In genomic region chr7:106679153-106679931, GRCh38 we compare ENCODE assay signal across 1 cellular context.
TF ChIP-seq lines count a peak whose summit lies in the region.

No MANE protein-coding gene starts in this region.

TF ChIP-seq in K562, 482 proteins besides CTCF, POLR2A, EP300 and RAD21 (continued from another document and continues in another):
- TF ChIP-seq ZBTB49 (CRISPR knock-in tag; IDR thresholded peaks at IDR 0.05; ENCODE audit: borderline replicate concordance) (no peak), SREBF1 (IDR thresholded peaks at IDR 0.05; ENCODE audit: borderline replicate concordance, low read depth, low read length) (no peak), ATF4 (CRISPR knock-in tag; IDR thresholded peaks at IDR 0.05) (no peak), ZNF780A (CRISPR knock-in tag; IDR thresholded peaks at IDR 0.05) (no peak), ZNF324 (CRISPR knock-in tag; IDR thresholded peaks at IDR 0.05) (no peak), HDAC6 (IDR thresholded peaks at IDR 0.05; ENCODE audit: low read depth, low read length) (no peak), ZBTB26 (CRISPR knock-in tag; IDR thresholded peaks at IDR 0.05) (no peak; the same call in 1 of the 2 replicates), KAT2B (IDR thresholded peaks at IDR 0.05; ENCODE audit: low read depth, low read length) (no peak), ZNF778 (CRISPR knock-in tag; IDR thresholded peaks at IDR 0.05) (no peak), MAFF (IDR thresholded peaks at IDR 0.05; ENCODE audit: low read length) (no peak; the same call in 1 of the 2 replicates), HDAC2 (IDR thresholded peaks at IDR 0.05) (peak; percentile 89), TAF7 (tag; IDR thresholded peaks at IDR 0.05) (no peak), MYNN (IDR thresholded peaks at IDR 0.05) (0 out of 2 replicates have a peak, but pooled peaks have one; percentile 19), MYNN (CRISPR knock-in tag; IDR thresholded peaks at IDR 0.05) (no peak), ILF3 (IDR thresholded peaks at IDR 0.05; ENCODE audit: borderline replicate concordance) (no peak), ZNF354B (CRISPR knock-in tag; IDR thresholded peaks at IDR 0.05) (no peak), ZNF165 (CRISPR knock-in tag; IDR thresholded peaks at IDR 0.05; ENCODE audit: borderline replicate concordance) (no peak), NELFE (IDR thresholded peaks at IDR 0.05; ENCODE audit: insufficient read depth, insufficient read length) (no peak), BHLHE40 (IDR thresholded peaks at IDR 0.05; ENCODE audit: low read length) (no peak), CBX2 (IDR thresholded peaks at IDR 0.05; ENCODE audit: insufficient read depth, low read length, poor library complexity, severe bottlenecking) (no peak), KHSRP (IDR thresholded peaks at IDR 0.05) (no peak), TCF15 (CRISPR knock-in tag; IDR thresholded peaks at IDR 0.05) (no peak), SRSF1 (IDR thresholded peaks at IDR 0.05; ENCODE audit: low read depth, low read length) (no peak), SAFB (IDR thresholded peaks at IDR 0.05; ENCODE audit: borderline replicate concordance, low read depth, low read length) (no peak), RFX7 (CRISPR knock-in tag; IDR thresholded peaks at IDR 0.05) (0 out of 2 replicates have a peak, but pooled peaks have one; percentile 25), NCOA2 (IDR thresholded peaks at IDR 0.05; ENCODE audit: partially characterized antibody in 2 of 2) (peak; percentile 17 to 52), STAG1 (CRISPR knock-in tag; IDR thresholded peaks at IDR 0.05; ENCODE audit: borderline replicate concordance) (no peak), ZNF764 (CRISPR knock-in tag; IDR thresholded peaks at IDR 0.05; ENCODE audit: low read depth) (no peak), SMC3 (conservative IDR thresholded peaks at IDR 0.05; ENCODE audit: insufficient read depth, low read depth, low read length) (no peak), THRAP3 (IDR thresholded peaks at IDR 0.05; ENCODE audit: borderline replicate concordance) (no peak), NBN (IDR thresholded peaks at IDR 0.05; ENCODE audit: low read depth) (peak; percentile 89), SMARCA4 (IDR thresholded peaks at IDR 0.05) (peak; percentile 93), ZNF3 (CRISPR knock-in tag; IDR thresholded peaks at IDR 0.05) (no peak), SRSF9 (IDR thresholded peaks at IDR 0.05; ENCODE audit: borderline replicate concordance, low read depth, low read length) (no peak), ZKSCAN8 (CRISPR knock-in tag; IDR thresholded peaks at IDR 0.05) (no peak), EZH2 (IDR thresholded peaks at IDR 0.05; ENCODE audit: borderline replicate concordance, low read depth, low read length) (no peak), ZNF583 (CRISPR knock-in tag; IDR thresholded peaks at IDR 0.05) (no peak), CGGBP1 (CRISPR knock-in tag; IDR thresholded peaks at IDR 0.05) (no peak), RCOR1 (IDR thresholded peaks at IDR 0.05; ENCODE audit: borderline replicate concordance in 1 of 2, low read depth in 2 of 2, low read length in 2 of 2) (peak in 1 of 2 experiments; percentile 79; a peak in 2 of 4 replicates), ZNF707 (CRISPR knock-in tag; conservative IDR thresholded peaks at IDR 0.05) (no peak), CBFA2T2 (conservative IDR thresholded peaks at IDR 0.05) (no peak; the same call in 1 of the 2 replicates), ATF7 (IDR thresholded peaks at IDR 0.05) (peak; percentile 90), HMG20A (CRISPR knock-in tag; conservative IDR thresholded peaks at IDR 0.05) (no peak), FOS (IDR thresholded peaks at IDR 0.05; ENCODE audit: extremely low read depth, insufficient read length) (no peak), NUFIP1 (IDR thresholded peaks at IDR 0.05; ENCODE audit: partially characterized antibody) (no peak), HMGN3 (IDR thresholded peaks at IDR 0.05; ENCODE audit: borderline replicate concordance, extremely low read depth, insufficient read length, low read depth, low read length) (no peak), CC2D1A (IDR thresholded peaks at IDR 0.05) (peak; percentile 82; the same call in 1 of the 2 replicates), L3MBTL2 (IDR thresholded peaks at IDR 0.05) (peak; percentile 58; the same call in 1 of the 2 replicates), XRCC3 (IDR thresholded peaks at IDR 0.05) (no peak), ZBTB7A (IDR thresholded peaks at IDR 0.05; ENCODE audit: borderline replicate concordance, control insufficient read depth, low read depth, low read length) (peak; percentile 60; the same call in 1 of the 2 replicates), MCM3 (IDR thresholded peaks at IDR 0.05) (no peak), BMI1 (IDR thresholded peaks at IDR 0.05; ENCODE audit: low read length) (no peak), JUN (IDR thresholded peaks at IDR 0.05; ENCODE audit: borderline replicate concordance, low read depth, low read length) (peak; percentile 48; the same call in 1 of the 2 replicates), JUN (CRISPR knock-in tag; IDR thresholded peaks at IDR 0.05; ENCODE audit: borderline replicate concordance) (no peak), ERF (CRISPR knock-in tag; IDR thresholded peaks at IDR 0.05) (no peak), RBM34 (IDR thresholded peaks at IDR 0.05; ENCODE audit: borderline replicate concordance, insufficient read depth, low read length) (no peak), SMARCC2 (IDR thresholded peaks at IDR 0.05; ENCODE audit: low read depth) (peak; percentile 92), PRDM10 (IDR thresholded peaks at IDR 0.05; ENCODE audit: partially characterized antibody) (peak; percentile 23), NEUROD1 (IDR thresholded peaks at IDR 0.05; ENCODE audit: borderline replicate concordance, low read depth, low read length, partially characterized antibody) (no peak), ZNF408 (CRISPR knock-in tag; IDR thresholded peaks at IDR 0.05; ENCODE audit: low read depth) (no peak), ARNT (IDR thresholded peaks at IDR 0.05) (peak in 1 of 2 experiments; percentile 75; a peak in 1 of 4 replicates), GABPB1 (CRISPR knock-in tag; IDR thresholded peaks at IDR 0.05) (0 out of 2 replicates have a peak, but pooled peaks have one; percentile 37), ZNF518B (CRISPR knock-in tag; IDR thresholded peaks at IDR 0.05) (no peak), BCLAF1 (IDR thresholded peaks at IDR 0.05; ENCODE audit: borderline replicate concordance in 1 of 2, control insufficient read depth in 1 of 2, low read depth in 2 of 2, low read length in 1 of 2) (no peak)
